Comparison of ENCODE assay signal across 10 cellular contexts in genomic region chrX:53190363-53190960, GRCh38. TPM values are rescaled to one million over a fixed set of nuclear protein-coding genes. Genes with fewer than 3 reads are reported as not detected.
DNase-seq lines count a peak whose midpoint lies in the region; TF ChIP-seq lines count a peak whose summit lies in the region.
"Had no signal": no experiment of that assay in that cellular context is flagged by ENCODE, and none has a peak within 500 bp of the region (broad histone marks: within the 10 kb centered on the region; RNA-seq: fewer than 3 reads in every experiment).

No MANE protein-coding gene starts in this region.

- no peaks in the 10 kb centered on the region for H3K79me2 ChIP-seq in osteoblast (ENCODE audit: insufficient read depth, low read length)

- H3K9me3 Mint-ChIP-seq in activated T-helper 2 cell treated with anti-CD3 and anti-CD28 coated beads, Interferon-gamma antibody, Interleukin-2, Interleukin-4, amounts not matched to agents 10 μg/mL and 5 μg/mL and 100 μg/mL, durations not matched to agents 14 hours and 24 hours and 36 hours: no peaks in the 10 kb centered on the region

- H3K36me3 Mint-ChIP-seq in activated T-helper 2 cell treated with anti-CD3 and anti-CD28 coated beads, Interferon-gamma antibody, Interleukin-2, Interleukin-4, amounts not matched to agents 10 μg/mL and 5 μg/mL and 100 μg/mL, durations not matched to agents 14 hours and 24 hours and 36 hours (ENCODE audit: low read depth): peaks cover 21% of the 10 kb centered on the region

- H2AFZ ChIP-seq in osteoblast (ENCODE audit: low read length): no peak overlapping the region

- H3K36me3 ChIP-seq in osteoblast (ENCODE audit: insufficient read depth, low read length): peaks cover 27% of the 10 kb centered on the region

- H3K4me2 ChIP-seq in osteoblast (ENCODE audit: insufficient read depth, low read length): no peak overlapping the region

- no peaks in the 10 kb centered on the region for H4K20me1 ChIP-seq in osteoblast (ENCODE audit: insufficient read depth, low read length)

- no peaks in the 10 kb centered on the region for H3K27me3 Mint-ChIP-seq in activated T-helper 2 cell treated with anti-CD3 and anti-CD28 coated beads, Interferon-gamma antibody, Interleukin-2, Interleukin-4, amounts not matched to agents 10 μg/mL and 5 μg/mL and 100 μg/mL, durations not matched to agents 14 hours and 24 hours and 36 hours (ENCODE audit: low read depth)

- H3K4me1 Mint-ChIP-seq in activated T-helper 2 cell treated with anti-CD3 and anti-CD28 coated beads, Interferon-gamma antibody, Interleukin-2, Interleukin-4, amounts not matched to agents 10 μg/mL and 5 μg/mL and 100 μg/mL, durations not matched to agents 14 hours and 24 hours and 36 hours (ENCODE audit: low read depth): peaks cover 10% of the 10 kb centered on the region

- no peaks in the 10 kb centered on the region for H3K27me3 ChIP-seq in osteoblast (ENCODE audit: insufficient read depth, low read length)

- H3K27ac ChIP-seq in osteoblast (ENCODE audit: low read depth, low read length): no peak overlapping the region

- H3K4me1 ChIP-seq in osteoblast (ENCODE audit: insufficient read depth, low read length): peaks cover 8% of the 10 kb centered on the region

- TF ChIP-seq CTCF in osteoblast (IDR thresholded peaks at IDR 0.05; ENCODE audit: extremely low read depth, low read depth, low read length): peak; percentile 27

- no peaks in the 10 kb centered on the region for H3K9me3 ChIP-seq in osteoblast (ENCODE audit: low read depth, low read length)

- DNase-seq in NCI-H146 (lab: John Stamatoyannopoulos, UW): peak; percentile 1
- DNase-seq in NCI-H146 treated with DMSO at 0.1 percent for 48 hours (lab: John Stamatoyannopoulos, UW; ENCODE audit: unreplicated experiment): no peak
- peak; percentile 15 for DNase-seq in M059J (ENCODE audit: low read depth)
- peak; percentile 8 for DNase-seq in cerebellar cortex (ENCODE audit: low spot score)
- no peak for DNase-seq in osteoblast (ENCODE audit: insufficient read length, low spot score, missing footprints)
- no peak for DNase-seq in NOMO-1 treated with dmso at 0.1 percent for 144 hours (lab: John Stamatoyannopoulos, UW; ENCODE audit: unreplicated experiment)
- DNase-seq in RKO (ENCODE audit: low spot score): no peak
- no peak for DNase-seq in activated T-helper 2 cell treated with anti-CD3 and anti-CD28 coated beads, Interferon-gamma antibody, Interleukin-2, Interleukin-4, amounts not matched to agents 10 μg/mL and 5 μg/mL and 100 μg/mL, durations not matched to agents 14 hours and 24 hours and 36 hours (ENCODE audit: low spot score)
- DNase-seq: NCI-H1436, SW 1271 had no signal

- intact Hi-C loops in activated T-helper 2 cell treated with anti-CD3 and anti-CD28 coated beads, Interferon-gamma antibody, Interleukin-2, Interleukin-4, amounts not matched to agents 10 μg/mL and 5 μg/mL and 100 μg/mL, durations not matched to agents 14 hours and 24 hours and 36 hours (cut with micrococcal nuclease): no loop called here

- H3K4me3 ChIP-seq in osteoblast (ENCODE audit: insufficient read depth, low read length): no peak overlapping the region

- H3K4me3 Mint-ChIP-seq in activated T-helper 2 cell treated with anti-CD3 and anti-CD28 coated beads, Interferon-gamma antibody, Interleukin-2, Interleukin-4, amounts not matched to agents 10 μg/mL and 5 μg/mL and 100 μg/mL, durations not matched to agents 14 hours and 24 hours and 36 hours (ENCODE audit: low read depth): no peak overlapping the region

- H3K27ac Mint-ChIP-seq in activated T-helper 2 cell treated with anti-CD3 and anti-CD28 coated beads, Interferon-gamma antibody, Interleukin-2, Interleukin-4, amounts not matched to agents 10 μg/mL and 5 μg/mL and 100 μg/mL, durations not matched to agents 14 hours and 24 hours and 36 hours: no peak overlapping the region

RNA-seq across cellular contexts. Expression of gene KDM5C, which starts 34.5 kb away (rescaled TPM):
- total RNA-seq in M059J (2014; rRNA removed; shearing (Covaris generic)): 75.3 and 94.5 TPM in 2 replicates
- 104 and 122 TPM in 2 replicates for total RNA-seq in osteoblast
- 98.3 and 111 TPM in 2 replicates for total RNA-seq in activated T-helper 2 cell treated with anti-CD3 and anti-CD28 coated beads, Interferon-gamma antibody, Interleukin-2, Interleukin-4, amounts not matched to agents 10 μg/mL and 5 μg/mL and 100 μg/mL, durations not matched to agents 14 hours and 24 hours and 36 hours

Comparison
In these comparisons a context has a peak if more than half of its experiments do, and no peak if none do; other contexts are left out.
1. DNase-seq: peak in NCI-H146 (single experiment), M059J (single experiment) and cerebellar cortex (single experiment); none in NCI-H146 treated with DMSO at 0.1 percent for 48 hours (single experiment), osteoblast (single experiment), NOMO-1 treated with dmso at 0.1 percent for 144 hours (single experiment), RKO (single experiment) and activated T-helper 2 cell treated with anti-CD3 and anti-CD28 coated beads, Interferon-gamma antibody, Interleukin-2, Interleukin-4, amounts not matched to agents 10 μg/mL and 5 μg/mL and 100 μg/mL, durations not matched to agents 14 hours and 24 hours and 36 hours (single experiment).